8 cellular contexts compared by ENCODE assay signal in genomic region chr11:33040862-33041453, GRCh38. TPM values are rescaled to one million over a fixed set of nuclear protein-coding genes. Genes with fewer than 3 reads are reported as not detected.
DNase-seq lines count a peak whose midpoint lies in the region; ATAC-seq and TF ChIP-seq lines count a peak whose summit lies in the region.

No MANE protein-coding gene starts in this region.

- TF ChIP-seq CTCF in GM13976 (IDR thresholded peaks at IDR 0.05; ENCODE audit: borderline replicate concordance, control extremely low read depth, extremely low read depth, insufficient read depth, missing control alignments): no peak
- no peak for TF ChIP-seq CTCF in coronary artery (IDR thresholded peaks at IDR 0.05)
- no peak for TF ChIP-seq CTCF in psoas muscle (IDR thresholded peaks at IDR 0.05)
- no peak for TF ChIP-seq CTCF in upper lobe of left lung (IDR thresholded peaks at IDR 0.05)

- H3K4me3 ChIP-seq in HUES64 (ENCODE audit: low read length) (peak overlapping the region; percentile 82; the same call in 1 of the 2 replicates), coronary artery (peak overlapping the region; percentile 99), psoas muscle (peak overlapping the region; percentile 94), upper lobe of left lung (peak overlapping the region in 2 of 4 donors; percentile 85 to 92)

- 54% methylated on average over 5 of the region's 5 CpGs for WGBS in HUES64
- 41 to 55% (median 45%) methylated on average over 5 of the region's 5 CpGs for WGBS in psoas muscle, 3 donors
- WGBS in upper lobe of left lung, 2 donors: 73% methylated on average over 5 of the region's 5 CpGs

- H3K9ac ChIP-seq in HUES64 (ENCODE audit: low read depth, low read length): no peak overlapping the region

- intact Hi-C loops in psoas muscle (cut with DNase I): no loop called here

- H3K27me3 ChIP-seq in HUES64 (ENCODE audit: insufficient read depth, low read length): no peaks in the 10 kb centered on the region
- H3K27me3 ChIP-seq in psoas muscle (ENCODE audit: insufficient read depth in 3 of 3, low read length in 2 of 3): no peaks in the 10 kb centered on the region
- no peaks in the 10 kb centered on the region for H3K27me3 ChIP-seq in upper lobe of left lung

- H3K9me3 ChIP-seq in HUES64 (ENCODE audit: insufficient read depth, low read depth, low read length) (peaks cover 8% of the 10 kb centered on the region; the same call in 1 of the 2 replicates), psoas muscle (no peaks in the 10 kb centered on the region), upper lobe of left lung (no peaks in the 10 kb centered on the region)

- ATAC-seq in psoas muscle (no peak), upper lobe of left lung (ENCODE audit: low FRiP score in 2 of 2) (no peak), GM19395 (IDR thresholded peaks at IDR 0.05; ENCODE audit: unreplicated experiment) (no peak)

- no peak for TF ChIP-seq POLR2A in upper lobe of left lung (IDR thresholded peaks at IDR 0.05)

- DNase-seq in GM13976 (ENCODE audit: low spot score) (peak; percentile 28), coronary artery (ENCODE audit: low spot score) (no peak), psoas muscle (no peak), cerebellum (ENCODE audit: low spot score) (no peak), NOMO-1 treated with dmso at 0.1 percent for 144 hours (lab: John Stamatoyannopoulos, UW; ENCODE audit: unreplicated experiment) (no peak), upper lobe of left lung (no peak)

- in situ Hi-C loops in GM13976 (cut with MboI; ENCODE audit: low sequenced_read_pairs, unreplicated experiment): no loop called here

- H3K36me3 ChIP-seq in HUES64 (ENCODE audit: insufficient read depth, low read length): peaks cover 24% of the 10 kb centered on the region
- H3K36me3 ChIP-seq in psoas muscle (ENCODE audit: insufficient read depth in 1 of 2, low read depth in 1 of 2): peaks cover 3 to 19% of the 10 kb centered on the region in 2 donors
- peaks cover 0 to 20% (median 5%) of the 10 kb centered on the region in 4 donors for H3K36me3 ChIP-seq in upper lobe of left lung

- H3K27ac ChIP-seq in HUES64 (ENCODE audit: low read depth, low read length): no peak overlapping the region
- H3K27ac ChIP-seq in coronary artery: peak overlapping the region in 1 of 2 donors; percentile 23
- H3K27ac ChIP-seq in psoas muscle: no peak overlapping the region
- peak overlapping the region in 1 of 4 donors; percentile 97 for H3K27ac ChIP-seq in upper lobe of left lung

- H3K4me1 ChIP-seq in HUES64 (ENCODE audit: insufficient read depth, low read length): no peaks in the 10 kb centered on the region; the same call in 1 of the 2 replicates
- peaks cover 9% of the 10 kb centered on the region for H3K4me1 ChIP-seq in psoas muscle
- H3K4me1 ChIP-seq in upper lobe of left lung: peaks cover 11 to 15% (median 13%) of the 10 kb centered on the region in 4 donors

- TF ChIP-seq EP300 in upper lobe of left lung (IDR thresholded peaks at IDR 0.05): no peak

RNA-seq across cellular contexts. Expression of gene TCP11L1, which starts 1.6 kb away (rescaled TPM):
- polyA plus RNA-seq in HUES64 (2013, experiment 1 of 2): 12.0 TPM
- 12.2 TPM for polyA plus RNA-seq in HUES64 (2013, experiment 2 of 2)
- total RNA-seq in psoas muscle: 1 to 10 TPM; 4.6 to 7.9 (median 6.3) TPM
- 1 to 10 TPM; 2.0 to 4.5 (median 2.2) TPM for polyA plus RNA-seq in psoas muscle
- total RNA-seq in cerebellum: 31.0 TPM
- total RNA-seq in upper lobe of left lung: 10 to 100 TPM; 10.3 to 40.5 (median 19.4) TPM

RNA-seq across cellular contexts. Expression of gene DEPDC7, which starts 25.3 kb away (rescaled TPM):
- 6.4 TPM for polyA plus RNA-seq in HUES64 (2013, experiment 1 of 2)
- 6.6 TPM for polyA plus RNA-seq in HUES64 (2013, experiment 2 of 2)
- total RNA-seq in psoas muscle (1 to 10 TPM; 1.5 to 4.5 (median 2.6) TPM), cerebellum (7.3 TPM), upper lobe of left lung (1 to 10 TPM in 3 of 6 donors, under 1 TPM in 2, not detected in 1; 0.49 to 1.6 (median 1.0) TPM)
- polyA plus RNA-seq in psoas muscle: 1 to 10 TPM; 2.2 to 6.3 (median 4.8) TPM
